Comparison of ENCODE assay signal across 8 cellular contexts in genomic region chr4:122827899-122828601, GRCh38. TPM values are rescaled to one million over a fixed set of nuclear protein-coding genes. Genes with fewer than 3 reads are reported as not detected.
DNase-seq lines count a peak whose midpoint lies in the region; ATAC-seq and TF ChIP-seq lines count a peak whose summit lies in the region.

No MANE protein-coding gene starts in this region.

- no peaks in the 10 kb centered on the region for H3K9me3 ChIP-seq in duodenal mucosa (ENCODE audit: control insufficient read depth in 1 of 2, low read length in 2 of 2)
- no peaks in the 10 kb centered on the region for H3K9me3 ChIP-seq in testis

- intact Hi-C loops in testis (cut with DNase I; ENCODE audit: low total_unique reads): no loop called here

- H3K27me3 Mint-ChIP-seq in T-helper 2 cell treated with Interferon-gamma antibody and Interleukin-4, amounts not matched to agents 5 μg/mL and 100 μg/mL, for 36 hours (ENCODE audit: low read depth): peaks cover 75% of the 10 kb centered on the region
- H3K27me3 Mint-ChIP-seq in memory B cell: peaks cover 31% of the 10 kb centered on the region

- DNase-seq in GM06990 (ENCODE audit: extremely low read depth, insufficient read length) (peak; percentile 65), HL-60 (ENCODE audit: low read depth in 1 of 2, low spot score in 1 of 2) (peak in 1 of 2 experiments; percentile 35), memory B cell (ENCODE audit: low spot score in 2 of 2) (peak; percentile 14 to 25), testis (peak; percentile 48), GF-D8 (lab: John Stamatoyannopoulos, UW) (no peak)
- peak; percentile 37 for DNase-seq in T-helper 2 cell treated with Interferon-gamma antibody and Interleukin-4, amounts not matched to agents 5 μg/mL and 100 μg/mL, for 36 hours (ENCODE audit: low spot score)

- no peaks in the 10 kb centered on the region for H3K9me3 Mint-ChIP-seq in T-helper 2 cell treated with Interferon-gamma antibody and Interleukin-4, amounts not matched to agents 5 μg/mL and 100 μg/mL, for 36 hours
- H3K9me3 Mint-ChIP-seq in memory B cell: peaks cover 2% of the 10 kb centered on the region

- no peak for TF ChIP-seq POLR2A in testis (IDR thresholded peaks at IDR 0.05)

- peak overlapping the region; percentile 74 for H3K4me3 Mint-ChIP-seq in T-helper 2 cell treated with Interferon-gamma antibody and Interleukin-4, amounts not matched to agents 5 μg/mL and 100 μg/mL, for 36 hours
- H3K4me3 Mint-ChIP-seq in memory B cell: peak overlapping the region; percentile 76

- peak overlapping the region; percentile 9 for H3K27ac Mint-ChIP-seq in T-helper 2 cell treated with Interferon-gamma antibody and Interleukin-4, amounts not matched to agents 5 μg/mL and 100 μg/mL, for 36 hours
- peak overlapping the region; percentile 2 for H3K27ac Mint-ChIP-seq in memory B cell

- ATAC-seq in GM21423 (IDR thresholded peaks at IDR 0.05; ENCODE audit: unreplicated experiment) (peak; percentile 92), memory B cell (ENCODE audit: low read depth) (peak; percentile 81)

- 12 to 17% methylated on average over 9 of the region's 9 CpGs for WGBS in testis, 2 donors

- H3K36me3 ChIP-seq in GM06990 (ENCODE audit: control insufficient read depth, insufficient read depth, low read length) (no peaks in the 10 kb centered on the region), duodenal mucosa (ENCODE audit: control insufficient read depth in 1 of 2, insufficient read depth in 2 of 2, low read length in 2 of 2) (no peaks in the 10 kb centered on the region), testis (ENCODE audit: low read depth, missing control alignments) (no peaks in the 10 kb centered on the region)

- TF ChIP-seq CTCF in GM06990 (IDR thresholded peaks at IDR 0.05; ENCODE audit: insufficient read depth, low read length, poor library complexity, severe bottlenecking) (peak; percentile 2), HL-60 (IDR thresholded peaks at IDR 0.05; ENCODE audit: insufficient read depth, low read length) (no peak), testis (IDR thresholded peaks at IDR 0.05) (peak in 2 of 3 experiments; percentile 6 to 18)

- no peak overlapping the region for H3K27ac ChIP-seq in HL-60 (replicated peaks)
- H3K27ac ChIP-seq in duodenal mucosa (ENCODE audit: low read depth, low read length): peak overlapping the region; percentile 33
- H3K27ac ChIP-seq in testis: peak overlapping the region; percentile 87 to 88

- H3K4me1 ChIP-seq in duodenal mucosa (ENCODE audit: control insufficient read depth in 1 of 2, insufficient read depth in 2 of 2, low read length in 2 of 2): peaks cover 0 to 7% of the 10 kb centered on the region in 2 donors
- peaks cover 12% of the 10 kb centered on the region for H3K4me1 ChIP-seq in testis

- H3K4me1 Mint-ChIP-seq in T-helper 2 cell treated with Interferon-gamma antibody and Interleukin-4, amounts not matched to agents 5 μg/mL and 100 μg/mL, for 36 hours (ENCODE audit: low read depth): peaks cover 15% of the 10 kb centered on the region
- peaks cover 18% of the 10 kb centered on the region for H3K4me1 Mint-ChIP-seq in memory B cell

- H3K27me3 ChIP-seq in GM06990 (replicated peaks; ENCODE audit: control insufficient read depth, insufficient read depth, low read length) (no peaks in the 10 kb centered on the region), HL-60 (ENCODE audit: insufficient read depth, poor library complexity, severe bottlenecking) (peaks cover 36% of the 10 kb centered on the region), duodenal mucosa (ENCODE audit: control insufficient read depth in 1 of 2, insufficient read depth in 2 of 2, low read length in 2 of 2) (peaks cover 26 to 39% of the 10 kb centered on the region in 2 donors), testis (no peaks in the 10 kb centered on the region)

- H3K4me3 ChIP-seq in GM06990 (replicated peaks; ENCODE audit: low read depth, low read length) (peak overlapping the region; percentile 82), HL-60 (replicated peaks; ENCODE audit: insufficient read depth, low read length) (peak overlapping the region; percentile 49), duodenal mucosa (ENCODE audit: low read depth in 1 of 2, low read length in 2 of 2) (peak overlapping the region; percentile 72 to 75), testis (peak overlapping the region; percentile 64 to 79)

- no peaks in the 10 kb centered on the region for H3K36me3 Mint-ChIP-seq in T-helper 2 cell treated with Interferon-gamma antibody and Interleukin-4, amounts not matched to agents 5 μg/mL and 100 μg/mL, for 36 hours (ENCODE audit: low read depth)
- H3K36me3 Mint-ChIP-seq in memory B cell: no peaks in the 10 kb centered on the region

- H3K9ac ChIP-seq in duodenal mucosa (ENCODE audit: low read depth in 1 of 2, low read length in 2 of 2): peak overlapping the region; percentile 45 to 49

RNA-seq across cellular contexts. Expression of gene FGF2, which starts 1.4 kb away (rescaled TPM):
- total RNA-seq in testis: 1 to 10 TPM; 3.0 to 4.9 TPM
- 4.5 TPM for polyA plus RNA-seq in testis (ENCODE audit: insufficient read depth, low read depth, low replicate concordance)
